In genomic region chr11:47480762-47481161, GRCh38 we compare ENCODE assay signal across 2 cellular contexts.
TF ChIP-seq lines count a peak whose summit lies in the region.

No MANE protein-coding gene starts in this region.

TF ChIP-seq in IMR-90, 13 proteins besides CTCF, POLR2A, EP300 and RAD21:
- TF ChIP-seq MAZ (IDR thresholded peaks at IDR 0.05; ENCODE audit: borderline replicate concordance, low read depth, low read length): no peak
- TF ChIP-seq FOS (IDR thresholded peaks at IDR 0.05; ENCODE audit: low read depth, low read length): no peak
- peak; percentile 29; the same call in 1 of the 2 replicates for TF ChIP-seq CEBPB (IDR thresholded peaks at IDR 0.05; ENCODE audit: low read depth, low read length)
TF ChIP-seq in IMR-90: peak in this region for 1.

TF ChIP-seq in HepG2, 621 proteins besides CTCF, POLR2A, EP300 and RAD21:
- TF ChIP-seq TCF7 (IDR thresholded peaks at IDR 0.05; ENCODE audit: low read depth) (no peak), CEBPB (IDR thresholded peaks at IDR 0.05; ENCODE audit: borderline replicate concordance, low read depth, low read length) (peak; percentile 49; the same call in 1 of the 2 replicates)
TF ChIP-seq in HepG2: peak in this region for 1.
